ENCODE assay signal across 1 cellular context in the genomic region with DNA sequence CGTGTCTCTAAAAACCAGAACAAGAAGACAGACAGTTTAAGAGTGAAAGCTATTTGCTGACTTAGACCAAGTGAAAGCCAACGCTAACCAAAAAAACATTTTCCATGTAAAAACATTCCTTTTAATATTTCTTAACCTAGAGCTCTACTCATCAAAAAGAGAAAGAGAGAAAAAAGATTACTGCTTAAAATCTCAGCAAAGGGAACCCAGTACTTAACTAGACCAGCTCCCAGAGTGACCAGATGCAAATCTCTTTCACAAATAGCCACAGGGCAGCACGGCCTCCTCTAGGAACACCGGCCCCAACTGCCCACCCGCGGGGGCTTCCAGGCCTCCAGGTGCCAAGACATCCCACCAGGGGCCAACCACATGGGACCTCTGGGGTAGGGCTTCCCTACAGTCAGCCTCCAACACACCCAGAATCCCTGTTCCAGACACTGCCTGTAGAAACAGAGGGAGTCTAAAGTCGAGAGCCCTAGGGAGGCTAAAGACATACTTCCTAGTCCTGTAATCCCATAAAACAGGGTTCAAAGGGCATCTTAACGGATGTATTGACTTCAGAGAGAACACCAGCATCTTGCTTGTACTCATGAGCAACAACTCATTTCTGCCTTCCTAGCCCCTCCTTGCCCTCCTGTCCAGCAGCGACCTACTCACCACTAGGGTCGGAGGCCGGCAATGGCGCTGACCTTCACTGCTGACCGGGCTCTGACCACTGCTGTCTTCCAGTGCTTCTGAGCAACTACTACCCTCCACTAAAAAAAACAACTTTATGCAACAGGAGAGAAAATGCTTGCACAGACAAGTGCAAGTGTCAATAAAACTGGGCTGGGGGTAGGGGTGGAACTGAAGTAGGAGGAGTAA.
A peak's percentile ranks its signal among the peaks of the same experiment; 100 is the strongest.
TF ChIP-seq lines count a peak whose summit lies in the region.

No MANE protein-coding gene starts in this region.

TF ChIP-seq in HepG2, 621 proteins besides CTCF, POLR2A, EP300 and RAD21 (continued from another document and continues in another):
- TF ChIP-seq, protein P1, sequence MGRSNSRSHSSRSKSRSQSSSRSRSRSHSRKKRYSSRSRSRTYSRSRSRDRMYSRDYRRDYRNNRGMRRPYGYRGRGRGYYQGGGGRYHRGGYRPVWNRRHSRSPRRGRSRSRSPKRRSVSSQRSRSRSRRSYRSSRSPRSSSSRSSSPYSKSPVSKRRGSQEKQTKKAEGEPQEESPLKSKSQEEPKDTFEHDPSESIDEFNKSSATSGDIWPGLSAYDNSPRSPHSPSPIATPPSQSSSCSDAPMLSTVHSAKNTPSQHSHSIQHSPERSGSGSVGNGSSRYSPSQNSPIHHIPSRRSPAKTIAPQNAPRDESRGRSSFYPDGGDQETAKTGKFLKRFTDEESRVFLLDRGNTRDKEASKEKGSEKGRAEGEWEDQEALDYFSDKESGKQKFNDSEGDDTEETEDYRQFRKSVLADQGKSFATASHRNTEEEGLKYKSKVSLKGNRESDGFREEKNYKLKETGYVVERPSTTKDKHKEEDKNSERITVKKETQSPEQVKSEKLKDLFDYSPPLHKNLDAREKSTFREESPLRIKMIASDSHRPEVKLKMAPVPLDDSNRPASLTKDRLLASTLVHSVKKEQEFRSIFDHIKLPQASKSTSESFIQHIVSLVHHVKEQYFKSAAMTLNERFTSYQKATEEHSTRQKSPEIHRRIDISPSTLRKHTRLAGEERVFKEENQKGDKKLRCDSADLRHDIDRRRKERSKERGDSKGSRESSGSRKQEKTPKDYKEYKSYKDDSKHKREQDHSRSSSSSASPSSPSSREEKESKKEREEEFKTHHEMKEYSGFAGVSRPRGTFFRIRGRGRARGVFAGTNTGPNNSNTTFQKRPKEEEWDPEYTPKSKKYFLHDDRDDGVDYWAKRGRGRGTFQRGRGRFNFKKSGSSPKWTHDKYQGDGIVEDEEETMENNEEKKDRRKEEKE (IDR thresholded peaks at IDR 0.05): no peak
- TF ChIP-seq STAG1 (CRISPR knock-in tag; IDR thresholded peaks at IDR 0.05) (no peak), SPEN (CRISPR knock-in tag; IDR thresholded peaks at IDR 0.05; ENCODE audit: low read depth) (0 out of 2 replicates have a peak, but pooled peaks have one; percentile 11), ZEB1 (IDR thresholded peaks at IDR 0.05; ENCODE audit: insufficient replicate concordance, low read depth) (no peak), JARID2 (CRISPR knock-in tag; IDR thresholded peaks at IDR 0.05; ENCODE audit: insufficient replicate concordance) (no peak), IKZF4 (CRISPR knock-in tag; IDR thresholded peaks at IDR 0.05; ENCODE audit: borderline replicate concordance, low read depth, not compliant biosample characterization) (no peak), MAF1 (CRISPR knock-in tag; IDR thresholded peaks at IDR 0.05; ENCODE audit: borderline replicate concordance) (no peak), ZNF549 (CRISPR knock-in tag; IDR thresholded peaks at IDR 0.05) (no peak), NCOA2 (CRISPR knock-in tag; IDR thresholded peaks at IDR 0.05) (peak; percentile 36; the same call in 1 of the 2 replicates), ZNF263 (CRISPR knock-in tag; IDR thresholded peaks at IDR 0.05) (no peak), ZNF7 (CRISPR knock-in tag; IDR thresholded peaks at IDR 0.05) (peak; percentile 68; the same call in 1 of the 2 replicates), KDM4B (CRISPR knock-in tag; IDR thresholded peaks at IDR 0.05) (no peak), HOXD1 (CRISPR knock-in tag; IDR thresholded peaks at IDR 0.05) (no peak), TAF1 (CRISPR knock-in tag; IDR thresholded peaks at IDR 0.05) (no peak; the same call in 1 of the 2 replicates), CHCHD3 (CRISPR knock-in tag; IDR thresholded peaks at IDR 0.05) (no peak), EZH2 (conservative IDR thresholded peaks at IDR 0.05; ENCODE audit: low read depth, low read length) (no peak), POLR2AphosphoS2 (IDR thresholded peaks at IDR 0.05; ENCODE audit: low read depth, low read length) (no peak), ZNF775 (CRISPR knock-in tag; IDR thresholded peaks at IDR 0.05; ENCODE audit: borderline replicate concordance) (no peak), HNRNPH1 (optimal IDR thresholded peaks at IDR 0.05; ENCODE audit: low read depth, low read length) (no peak), CCAR2 (optimal IDR thresholded peaks at IDR 0.05; ENCODE audit: low read depth, low read length) (no peak), PITX1 (CRISPR knock-in tag; IDR thresholded peaks at IDR 0.05) (peak; percentile 73), ZSCAN25 (CRISPR knock-in tag; IDR thresholded peaks at IDR 0.05) (peak; percentile 60), SP4 (CRISPR knock-in tag; IDR thresholded peaks at IDR 0.05) (no peak), THYN1 (CRISPR knock-in tag; IDR thresholded peaks at IDR 0.05; ENCODE audit: borderline replicate concordance, low read depth) (no peak), ZMYM3 (CRISPR knock-in tag; IDR thresholded peaks at IDR 0.05) (no peak; the same call in 1 of the 2 replicates), ZNF24 (IDR thresholded peaks at IDR 0.05) (no peak), ZNF746 (CRISPR knock-in tag; IDR thresholded peaks at IDR 0.05) (no peak), JUN (CRISPR knock-in tag; IDR thresholded peaks at IDR 0.05) (no peak), RBM22 (optimal IDR thresholded peaks at IDR 0.05; ENCODE audit: low read length) (peak; percentile 24), SMAD9 (CRISPR knock-in tag; IDR thresholded peaks at IDR 0.05) (no peak), FOXA3 (CRISPR knock-in tag; IDR thresholded peaks at IDR 0.05) (peak; percentile 37; the same call in 1 of the 2 replicates), RCOR2 (CRISPR knock-in tag; IDR thresholded peaks at IDR 0.05) (no peak), ZNF772 (CRISPR knock-in tag; IDR thresholded peaks at IDR 0.05) (no peak), ZNF598 (CRISPR knock-in tag; IDR thresholded peaks at IDR 0.05; ENCODE audit: borderline replicate concordance) (no peak), ZNF225 (CRISPR knock-in tag; IDR thresholded peaks at IDR 0.05) (no peak), TEAD3 (CRISPR knock-in tag; optimal IDR thresholded peaks at IDR 0.05; ENCODE audit: borderline replicate concordance) (peak; percentile 60), ELF3 (CRISPR knock-in tag; IDR thresholded peaks at IDR 0.05) (peak; percentile 62; the same call in 1 of the 2 replicates)
- TF ChIP-seq, protein P2, sequence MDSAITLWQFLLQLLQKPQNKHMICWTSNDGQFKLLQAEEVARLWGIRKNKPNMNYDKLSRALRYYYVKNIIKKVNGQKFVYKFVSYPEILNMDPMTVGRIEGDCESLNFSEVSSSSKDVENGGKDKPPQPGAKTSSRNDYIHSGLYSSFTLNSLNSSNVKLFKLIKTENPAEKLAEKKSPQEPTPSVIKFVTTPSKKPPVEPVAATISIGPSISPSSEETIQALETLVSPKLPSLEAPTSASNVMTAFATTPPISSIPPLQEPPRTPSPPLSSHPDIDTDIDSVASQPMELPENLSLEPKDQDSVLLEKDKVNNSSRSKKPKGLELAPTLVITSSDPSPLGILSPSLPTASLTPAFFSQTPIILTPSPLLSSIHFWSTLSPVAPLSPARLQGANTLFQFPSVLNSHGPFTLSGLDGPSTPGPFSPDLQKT (CRISPR knock-in tag; IDR thresholded peaks at IDR 0.05; ENCODE audit: borderline replicate concordance): no peak
- TF ChIP-seq, protein P3, sequence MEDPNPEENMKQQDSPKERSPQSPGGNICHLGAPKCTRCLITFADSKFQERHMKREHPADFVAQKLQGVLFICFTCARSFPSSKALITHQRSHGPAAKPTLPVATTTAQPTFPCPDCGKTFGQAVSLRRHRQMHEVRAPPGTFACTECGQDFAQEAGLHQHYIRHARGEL (CRISPR knock-in tag; IDR thresholded peaks at IDR 0.05): no peak
- TF ChIP-seq, protein P4, sequence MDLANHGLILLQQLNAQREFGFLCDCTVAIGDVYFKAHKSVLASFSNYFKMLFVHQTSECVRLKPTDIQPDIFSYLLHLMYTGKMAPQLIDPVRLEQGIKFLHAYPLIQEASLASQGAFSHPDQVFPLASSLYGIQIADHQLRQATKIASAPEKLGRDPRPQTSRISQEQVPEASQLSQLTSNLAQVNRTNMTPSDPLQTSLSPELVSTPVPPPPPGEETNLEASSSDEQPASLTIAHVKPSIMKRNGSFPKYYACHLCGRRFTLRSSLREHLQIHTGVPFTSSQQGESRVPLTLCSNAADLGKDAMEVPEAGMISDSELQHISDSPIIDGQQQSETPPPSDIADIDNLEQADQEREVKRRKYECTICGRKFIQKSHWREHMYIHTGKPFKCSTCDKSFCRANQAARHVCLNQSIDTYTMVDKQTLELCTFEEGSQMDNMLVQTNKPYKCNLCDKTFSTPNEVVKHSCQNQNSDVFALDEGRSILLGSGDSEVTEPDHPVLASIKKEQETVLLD (CRISPR knock-in tag; IDR thresholded peaks at IDR 0.05; ENCODE audit: low read depth): no peak
- TF ChIP-seq, protein P5, sequence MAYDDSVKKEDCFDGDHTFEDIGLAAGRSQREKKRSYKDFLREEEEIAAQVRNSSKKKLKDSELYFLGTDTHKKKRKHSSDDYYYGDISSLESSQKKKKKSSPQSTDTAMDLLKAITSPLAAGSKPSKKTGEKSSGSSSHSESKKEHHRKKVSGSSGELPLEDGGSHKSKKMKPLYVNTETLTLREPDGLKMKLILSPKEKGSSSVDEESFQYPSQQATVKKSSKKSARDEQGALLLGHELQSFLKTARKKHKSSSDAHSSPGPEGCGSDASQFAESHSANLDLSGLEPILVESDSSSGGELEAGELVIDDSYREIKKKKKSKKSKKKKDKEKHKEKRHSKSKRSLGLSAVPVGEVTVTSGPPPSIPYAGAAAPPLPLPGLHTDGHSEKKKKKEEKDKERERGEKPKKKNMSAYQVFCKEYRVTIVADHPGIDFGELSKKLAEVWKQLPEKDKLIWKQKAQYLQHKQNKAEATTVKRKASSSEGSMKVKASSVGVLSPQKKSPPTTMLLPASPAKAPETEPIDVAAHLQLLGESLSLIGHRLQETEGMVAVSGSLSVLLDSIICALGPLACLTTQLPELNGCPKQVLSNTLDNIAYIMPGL (CRISPR knock-in tag; IDR thresholded peaks at IDR 0.05; ENCODE audit: borderline replicate concordance in 1 of 2, low read depth in 1 of 2): 0 out of 4 replicates have a peak, but pooled peaks of 1 of the 2 experiments have one; percentile 38
- TF ChIP-seq, protein P6, sequence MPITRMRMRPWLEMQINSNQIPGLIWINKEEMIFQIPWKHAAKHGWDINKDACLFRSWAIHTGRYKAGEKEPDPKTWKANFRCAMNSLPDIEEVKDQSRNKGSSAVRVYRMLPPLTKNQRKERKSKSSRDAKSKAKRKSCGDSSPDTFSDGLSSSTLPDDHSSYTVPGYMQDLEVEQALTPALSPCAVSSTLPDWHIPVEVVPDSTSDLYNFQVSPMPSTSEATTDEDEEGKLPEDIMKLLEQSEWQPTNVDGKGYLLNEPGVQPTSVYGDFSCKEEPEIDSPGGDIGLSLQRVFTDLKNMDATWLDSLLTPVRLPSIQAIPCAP (CRISPR knock-in tag; IDR thresholded peaks at IDR 0.05; ENCODE audit: low read depth): no peak
- TF ChIP-seq, protein P7, sequence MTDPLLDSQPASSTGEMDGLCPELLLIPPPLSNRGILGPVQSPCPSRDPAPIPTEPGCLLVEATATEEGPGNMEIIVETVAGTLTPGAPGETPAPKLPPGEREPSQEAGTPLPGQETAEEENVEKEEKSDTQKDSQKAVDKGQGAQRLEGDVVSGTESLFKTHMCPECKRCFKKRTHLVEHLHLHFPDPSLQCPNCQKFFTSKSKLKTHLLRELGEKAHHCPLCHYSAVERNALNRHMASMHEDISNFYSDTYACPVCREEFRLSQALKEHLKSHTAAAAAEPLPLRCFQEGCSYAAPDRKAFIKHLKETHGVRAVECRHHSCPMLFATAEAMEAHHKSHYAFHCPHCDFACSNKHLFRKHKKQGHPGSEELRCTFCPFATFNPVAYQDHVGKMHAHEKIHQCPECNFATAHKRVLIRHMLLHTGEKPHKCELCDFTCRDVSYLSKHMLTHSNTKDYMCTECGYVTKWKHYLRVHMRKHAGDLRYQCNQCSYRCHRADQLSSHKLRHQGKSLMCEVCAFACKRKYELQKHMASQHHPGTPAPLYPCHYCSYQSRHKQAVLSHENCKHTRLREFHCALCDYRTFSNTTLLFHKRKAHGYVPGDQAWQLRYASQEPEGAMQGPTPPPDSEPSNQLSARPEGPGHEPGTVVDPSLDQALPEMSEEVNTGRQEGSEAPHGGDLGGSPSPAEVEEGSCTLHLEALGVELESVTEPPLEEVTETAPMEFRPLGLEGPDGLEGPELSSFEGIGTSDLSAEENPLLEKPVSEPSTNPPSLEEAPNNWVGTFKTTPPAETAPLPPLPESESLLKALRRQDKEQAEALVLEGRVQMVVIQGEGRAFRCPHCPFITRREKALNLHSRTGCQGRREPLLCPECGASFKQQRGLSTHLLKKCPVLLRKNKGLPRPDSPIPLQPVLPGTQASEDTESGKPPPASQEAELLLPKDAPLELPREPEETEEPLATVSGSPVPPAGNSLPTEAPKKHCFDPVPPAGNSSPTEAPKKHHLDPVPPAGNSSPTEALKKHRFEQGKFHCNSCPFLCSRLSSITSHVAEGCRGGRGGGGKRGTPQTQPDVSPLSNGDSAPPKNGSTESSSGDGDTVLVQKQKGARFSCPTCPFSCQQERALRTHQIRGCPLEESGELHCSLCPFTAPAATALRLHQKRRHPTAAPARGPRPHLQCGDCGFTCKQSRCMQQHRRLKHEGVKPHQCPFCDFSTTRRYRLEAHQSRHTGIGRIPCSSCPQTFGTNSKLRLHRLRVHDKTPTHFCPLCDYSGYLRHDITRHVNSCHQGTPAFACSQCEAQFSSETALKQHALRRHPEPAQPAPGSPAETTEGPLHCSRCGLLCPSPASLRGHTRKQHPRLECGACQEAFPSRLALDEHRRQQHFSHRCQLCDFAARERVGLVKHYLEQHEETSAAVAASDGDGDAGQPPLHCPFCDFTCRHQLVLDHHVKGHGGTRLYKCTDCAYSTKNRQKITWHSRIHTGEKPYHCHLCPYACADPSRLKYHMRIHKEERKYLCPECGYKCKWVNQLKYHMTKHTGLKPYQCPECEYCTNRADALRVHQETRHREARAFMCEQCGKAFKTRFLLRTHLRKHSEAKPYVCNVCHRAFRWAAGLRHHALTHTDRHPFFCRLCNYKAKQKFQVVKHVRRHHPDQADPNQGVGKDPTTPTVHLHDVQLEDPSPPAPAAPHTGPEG (CRISPR knock-in tag; IDR thresholded peaks at IDR 0.05): no peak
- TF ChIP-seq, protein P8, sequence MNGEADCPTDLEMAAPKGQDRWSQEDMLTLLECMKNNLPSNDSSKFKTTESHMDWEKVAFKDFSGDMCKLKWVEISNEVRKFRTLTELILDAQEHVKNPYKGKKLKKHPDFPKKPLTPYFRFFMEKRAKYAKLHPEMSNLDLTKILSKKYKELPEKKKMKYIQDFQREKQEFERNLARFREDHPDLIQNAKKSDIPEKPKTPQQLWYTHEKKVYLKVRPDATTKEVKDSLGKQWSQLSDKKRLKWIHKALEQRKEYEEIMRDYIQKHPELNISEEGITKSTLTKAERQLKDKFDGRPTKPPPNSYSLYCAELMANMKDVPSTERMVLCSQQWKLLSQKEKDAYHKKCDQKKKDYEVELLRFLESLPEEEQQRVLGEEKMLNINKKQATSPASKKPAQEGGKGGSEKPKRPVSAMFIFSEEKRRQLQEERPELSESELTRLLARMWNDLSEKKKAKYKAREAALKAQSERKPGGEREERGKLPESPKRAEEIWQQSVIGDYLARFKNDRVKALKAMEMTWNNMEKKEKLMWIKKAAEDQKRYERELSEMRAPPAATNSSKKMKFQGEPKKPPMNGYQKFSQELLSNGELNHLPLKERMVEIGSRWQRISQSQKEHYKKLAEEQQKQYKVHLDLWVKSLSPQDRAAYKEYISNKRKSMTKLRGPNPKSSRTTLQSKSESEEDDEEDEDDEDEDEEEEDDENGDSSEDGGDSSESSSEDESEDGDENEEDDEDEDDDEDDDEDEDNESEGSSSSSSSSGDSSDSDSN (CRISPR knock-in tag; IDR thresholded peaks at IDR 0.05): no peak
- TF ChIP-seq, protein P9, sequence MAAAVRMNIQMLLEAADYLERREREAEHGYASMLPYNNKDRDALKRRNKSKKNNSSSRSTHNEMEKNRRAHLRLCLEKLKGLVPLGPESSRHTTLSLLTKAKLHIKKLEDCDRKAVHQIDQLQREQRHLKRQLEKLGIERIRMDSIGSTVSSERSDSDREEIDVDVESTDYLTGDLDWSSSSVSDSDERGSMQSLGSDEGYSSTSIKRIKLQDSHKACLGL (CRISPR knock-in tag; IDR thresholded peaks at IDR 0.05): no peak
